ENCODE assay signal across 8 cellular contexts in genomic region chr11:28170759-28171158, GRCh38.
"Had no signal": no experiment of that assay in that cellular context is flagged by ENCODE, and none has a peak within 500 bp of the region (broad histone marks: within the 10 kb centered on the region; RNA-seq: fewer than 3 reads in every experiment).

No MANE protein-coding gene starts in this region.

- H3K27ac Mint-ChIP-seq: GM23338 had no signal

- DNase-seq: H9, HCEC 1CT, IMR-90, KBM-7 had no signal

- H2AFZ ChIP-seq: GM23338 had no signal

- ATAC-seq: GM23338 had no signal

- H3K4me2 ChIP-seq: GM23338 had no signal

- FAIRE-seq: H1, H54, HTR-8/SVneo had no signal

- H3K4me3 Mint-ChIP-seq: GM23338, H9 had no signal

- H3K4me3 ChIP-seq: GM23338 had no signal
